1 cellular context compared by ENCODE assay signal in genomic region chr22:21000215-21000986, GRCh38.
TF ChIP-seq lines count a peak whose summit lies in the region.

No MANE protein-coding gene starts in this region.

TF ChIP-seq in HepG2, 621 proteins besides CTCF, POLR2A, EP300 and RAD21:
- no peak for TF ChIP-seq ZNF879 (CRISPR knock-in tag; IDR thresholded peaks at IDR 0.05)
- TF ChIP-seq ZNF749 (CRISPR knock-in tag; IDR thresholded peaks at IDR 0.05; ENCODE audit: borderline replicate concordance): no peak
- no peak for TF ChIP-seq NFRKB (IDR thresholded peaks at IDR 0.05)
- no peak for TF ChIP-seq KLF11 (CRISPR knock-in tag; IDR thresholded peaks at IDR 0.05)
- TF ChIP-seq MATR3 (CRISPR knock-in tag; IDR thresholded peaks at IDR 0.05): no peak
- TF ChIP-seq ZNF331 (CRISPR knock-in tag; IDR thresholded peaks at IDR 0.05): no peak
- no peak for TF ChIP-seq ZBTB7A (CRISPR knock-in tag; IDR thresholded peaks at IDR 0.05)
- no peak for TF ChIP-seq ZSCAN12 (CRISPR knock-in tag; IDR thresholded peaks at IDR 0.05)
- peak; percentile 41 for TF ChIP-seq RBFOX2 (IDR thresholded peaks at IDR 0.05; ENCODE audit: low read depth, low read length)
- 0 out of 2 replicates have a peak, but pooled peaks have one; percentile 39 for TF ChIP-seq ZNF605 (CRISPR knock-in tag; IDR thresholded peaks at IDR 0.05)
- TF ChIP-seq ZNF773 (CRISPR knock-in tag; IDR thresholded peaks at IDR 0.05; ENCODE audit: borderline replicate concordance): no peak
- TF ChIP-seq, protein P1, sequence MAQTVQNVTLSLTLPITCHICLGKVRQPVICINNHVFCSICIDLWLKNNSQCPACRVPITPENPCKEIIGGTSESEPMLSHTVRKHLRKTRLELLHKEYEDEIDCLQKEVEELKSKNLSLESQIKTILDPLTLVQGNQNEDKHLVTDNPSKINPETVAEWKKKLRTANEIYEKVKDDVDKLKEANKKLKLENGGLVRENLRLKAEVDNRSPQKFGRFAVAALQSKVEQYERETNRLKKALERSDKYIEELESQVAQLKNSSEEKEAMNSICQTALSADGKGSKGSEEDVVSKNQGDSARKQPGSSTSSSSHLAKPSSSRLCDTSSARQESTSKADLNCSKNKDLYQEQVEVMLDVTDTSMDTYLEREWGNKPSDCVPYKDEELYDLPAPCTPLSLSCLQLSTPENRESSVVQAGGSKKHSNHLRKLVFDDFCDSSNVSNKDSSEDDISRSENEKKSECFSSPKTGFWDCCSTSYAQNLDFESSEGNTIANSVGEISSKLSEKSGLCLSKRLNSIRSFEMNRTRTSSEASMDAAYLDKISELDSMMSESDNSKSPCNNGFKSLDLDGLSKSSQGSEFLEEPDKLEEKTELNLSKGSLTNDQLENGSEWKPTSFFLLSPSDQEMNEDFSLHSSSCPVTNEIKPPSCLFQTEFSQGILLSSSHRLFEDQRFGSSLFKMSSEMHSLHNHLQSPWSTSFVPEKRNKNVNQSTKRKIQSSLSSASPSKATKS (CRISPR knock-in tag; IDR thresholded peaks at IDR 0.05): no peak
- no peak for TF ChIP-seq HHEX (CRISPR knock-in tag; IDR thresholded peaks at IDR 0.05)
- no peak for TF ChIP-seq ZNF33A (CRISPR knock-in tag; IDR thresholded peaks at IDR 0.05; ENCODE audit: borderline replicate concordance)
- TF ChIP-seq HNF4A (CRISPR knock-in tag; IDR thresholded peaks at IDR 0.05): no peak
- no peak for TF ChIP-seq RFX5 (IDR thresholded peaks at IDR 0.05; ENCODE audit: low read depth, low read length)
- peak; percentile 50; the same call in 1 of the 2 replicates for TF ChIP-seq POLR2G (IDR thresholded peaks at IDR 0.05; ENCODE audit: low read depth, low read length)
- no peak for TF ChIP-seq BCL3 (CRISPR knock-in tag; IDR thresholded peaks at IDR 0.05)
- peak; percentile 31; the same call in 1 of the 2 replicates for TF ChIP-seq AKAP8 (CRISPR knock-in tag; IDR thresholded peaks at IDR 0.05)
- TF ChIP-seq ZNF687 (CRISPR knock-in tag; IDR thresholded peaks at IDR 0.05): no peak
- no peak for TF ChIP-seq FUBP1 (CRISPR knock-in tag; IDR thresholded peaks at IDR 0.05; ENCODE audit: borderline replicate concordance)
- no peak for TF ChIP-seq ZSCAN5A (CRISPR knock-in tag; IDR thresholded peaks at IDR 0.05; ENCODE audit: borderline replicate concordance)
- no peak for TF ChIP-seq ZNF619 (CRISPR knock-in tag; IDR thresholded peaks at IDR 0.05)
- no peak for TF ChIP-seq RARG (CRISPR knock-in tag; IDR thresholded peaks at IDR 0.05; ENCODE audit: low read depth)
- TF ChIP-seq SNAPC5 (CRISPR knock-in tag; IDR thresholded peaks at IDR 0.05; ENCODE audit: borderline replicate concordance): no peak
- peak; percentile 25 for TF ChIP-seq AGO1 (IDR thresholded peaks at IDR 0.05; ENCODE audit: low read depth, low read length, poor library complexity, severe bottlenecking)
- no peak for TF ChIP-seq NCOA2 (CRISPR knock-in tag; IDR thresholded peaks at IDR 0.05)
- TF ChIP-seq ZNF570 (CRISPR knock-in tag; IDR thresholded peaks at IDR 0.05; ENCODE audit: borderline replicate concordance): no peak
- no peak for TF ChIP-seq TCF12 (IDR thresholded peaks at IDR 0.05)
- 0 out of 2 replicates have a peak, but pooled peaks have one; percentile 19 for TF ChIP-seq TCF12 (CRISPR knock-in tag; IDR thresholded peaks at IDR 0.05)
- no peak for TF ChIP-seq SRF (IDR thresholded peaks at IDR 0.05; ENCODE audit: low read depth, low read length)
